ENCODE assay signal across 6 cellular contexts in the genomic region with DNA sequence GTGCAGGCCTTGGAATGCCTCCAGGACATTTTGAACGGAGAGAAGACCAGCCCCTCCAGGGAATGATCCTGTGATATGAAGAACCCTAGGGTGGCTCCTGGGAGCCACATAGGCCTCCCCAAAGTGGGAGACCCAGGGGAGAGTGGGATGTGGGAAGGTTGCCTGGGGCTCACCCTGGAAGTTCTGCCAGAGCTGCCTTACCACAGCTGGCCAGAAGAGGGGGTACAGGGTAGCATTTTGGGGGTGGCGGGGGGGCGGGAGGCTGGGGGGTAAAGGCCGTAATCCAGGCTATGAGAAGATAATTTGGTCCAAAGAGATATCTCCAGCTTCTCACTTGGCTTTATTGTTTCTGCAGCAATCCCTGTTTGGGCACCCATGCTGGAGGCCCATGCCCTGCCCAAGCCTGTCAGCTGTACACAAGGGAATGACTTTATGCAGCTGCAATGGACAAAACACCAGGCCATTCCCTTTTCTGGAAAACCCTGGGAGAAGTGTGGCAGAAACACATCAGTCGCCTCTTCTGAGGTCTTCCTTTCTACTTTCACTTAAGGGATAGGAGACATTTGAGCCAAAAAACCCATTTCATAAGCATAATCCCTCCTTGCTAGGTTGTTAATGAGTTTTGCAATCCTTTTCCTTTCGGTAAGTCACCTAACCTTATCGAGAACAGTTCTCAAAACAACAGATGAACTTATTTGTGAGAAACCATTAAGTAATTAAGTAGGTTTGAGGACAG. TPM values are rescaled to one million over a fixed set of nuclear protein-coding genes. Genes with fewer than 3 reads are reported as not detected.
DNase-seq lines count a peak whose midpoint lies in the region; ATAC-seq, FAIRE-seq and TF ChIP-seq lines count a peak whose summit lies in the region.

No MANE protein-coding gene starts in this region.

- intact Hi-C loops in Caco-2 (cut with micrococcal nuclease; ENCODE audit: unreplicated experiment) = no loop called here
- intact Hi-C loops in kidney (cut with DNase I) = no loop called here

- ATAC-seq in HG03439 (IDR thresholded peaks at IDR 0.05; ENCODE audit: unreplicated experiment) = no peak
- ATAC-seq in HG03442 (IDR thresholded peaks at IDR 0.05; ENCODE audit: unreplicated experiment) = no peak
- no peak for ATAC-seq in GM21723 (IDR thresholded peaks at IDR 0.05; ENCODE audit: unreplicated experiment)

- peak in 1 of 2 experiments; percentile 34 for DNase-seq in Caco-2
- peak; percentile 29 for DNase-seq in kidney

- CTCF ChIA-PET in Caco-2 (lab: Charles Lee) = interaction anchor here (0.6 to 1.3 kb wide), 2 partner anchors 66 to 257 kb away, joined by 3 to 4 read pairs; no protein-coding TSS in a partner anchor

- peak; percentile 23 to 37 for TF ChIP-seq CTCF in Caco-2 (IDR thresholded peaks at IDR 0.05; ENCODE audit: insufficient read depth in 1 of 2, low read depth in 1 of 2, low read length in 1 of 2, severe bottlenecking in 1 of 2, unreplicated experiment in 1 of 2)
- peak; percentile 19; the same call in 1 of the 2 replicates for TF ChIP-seq CTCF in WI38 (IDR thresholded peaks at IDR 0.05; ENCODE audit: low read depth, low read length)
- TF ChIP-seq CTCF in kidney (IDR thresholded peaks at IDR 0.05; ENCODE audit: borderline replicate concordance, extremely low read depth, insufficient read depth) = no peak

- H3K36me3 Mint-ChIP-seq in Caco-2 (ENCODE audit: insufficient read depth, unreplicated experiment) = peaks cover 6% of the 10 kb centered on the region

- no peaks in the 10 kb centered on the region for H3K9me3 Mint-ChIP-seq in Caco-2 (ENCODE audit: unreplicated experiment)

- no TSS peak for BruUV-seq in Caco-2 (replicated peaks; lab: Mats Ljungman, UMichigan)

- H3K27ac Mint-ChIP-seq in Caco-2 (ENCODE audit: unreplicated experiment) = no peak overlapping the region

- H3K27me3 Mint-ChIP-seq in Caco-2 (ENCODE audit: insufficient read depth, unreplicated experiment) = no peaks in the 10 kb centered on the region

- POLR2A ChIA-PET in Caco-2 (lab: Charles Lee) = no interaction called here

- H3K9me3 ChIP-seq in Caco-2 = no peaks in the 10 kb centered on the region
- no peaks in the 10 kb centered on the region for H3K9me3 ChIP-seq in kidney (ENCODE audit: control insufficient read depth in 1 of 2, low read length in 2 of 2)

- FAIRE-seq in kidney (lab: Jason Lieb, UNC) = no peak

- H3K36me3 ChIP-seq in Caco-2 (ENCODE audit: control insufficient read depth, insufficient read depth, low read length) (peaks cover 2% of the 10 kb centered on the region; the same call in 1 of the 2 replicates), kidney (ENCODE audit: control insufficient read depth in 1 of 2, insufficient read depth in 2 of 2, low read length in 2 of 2) (peaks cover 24 to 35% of the 10 kb centered on the region in 2 donors)

- no peak overlapping the region for H3K4me3 Mint-ChIP-seq in Caco-2 (ENCODE audit: unreplicated experiment)

- H3K4me1 Mint-ChIP-seq in Caco-2 (ENCODE audit: low read depth, unreplicated experiment) = no peaks in the 10 kb centered on the region

- no peak overlapping the region for H3K9ac ChIP-seq in kidney (ENCODE audit: low read length in 2 of 2)

- no peaks in the 10 kb centered on the region for H3K4me1 ChIP-seq in Caco-2
- H3K4me1 ChIP-seq in kidney (ENCODE audit: control insufficient read depth in 1 of 2, insufficient read depth in 1 of 2, low read depth in 1 of 2, low read length in 2 of 2) = peaks cover 0 to 4% of the 10 kb centered on the region in 2 donors

- no peak overlapping the region for H3K4me3 ChIP-seq in Caco-2 (ENCODE audit: low read depth, low read length)
- H3K4me3 ChIP-seq in WI38 (ENCODE audit: low read depth, low read length) = no peak overlapping the region
- no peak overlapping the region for H3K4me3 ChIP-seq in kidney (ENCODE audit: low read length in 2 of 2)

- H3K27me3 ChIP-seq in Caco-2 (replicated peaks; ENCODE audit: control insufficient read depth, insufficient read depth, low read length) = no peaks in the 10 kb centered on the region

- H3K27ac ChIP-seq in kidney (ENCODE audit: low read depth in 2 of 2, low read length in 2 of 2) = no peak overlapping the region

RNA-seq across cellular contexts. Expression of a gene that starts 11.0 kb away (rescaled TPM):
- total RNA-seq in Caco-2 (2022) (1.8 TPM in 1 of 2 replicates, not detected in the other), kidney (18.6 TPM)
- 47.8 TPM for polyA plus RNA-seq in kidney (ENCODE audit: insufficient read depth, low read depth, low replicate concordance)

RNA-seq across cellular contexts. Expression of a gene that starts 15.4 kb away (rescaled TPM):
- total RNA-seq in Caco-2 (2022) (3.7 and 4.1 TPM in 2 replicates), kidney (15.4 TPM)
- 12.9 TPM for polyA plus RNA-seq in kidney (ENCODE audit: insufficient read depth, low read depth, low replicate concordance)

RNA-seq across cellular contexts. Expression of a gene that starts 51.3 kb away (rescaled TPM):
- 0.23 and 0.27 TPM in 2 replicates for total RNA-seq in Caco-2 (2022)
- total RNA-seq in kidney = 2.3 TPM
- polyA plus RNA-seq in kidney (ENCODE audit: insufficient read depth, low read depth, low replicate concordance) = 2.1 TPM

RNA-seq across cellular contexts. Expression of a gene that starts 51.5 kb away (rescaled TPM):
- total RNA-seq in Caco-2 (2022) (13.5 and 13.9 TPM in 2 replicates), kidney (21.4 TPM)
- 23.3 TPM for polyA plus RNA-seq in kidney (ENCODE audit: insufficient read depth, low read depth, low replicate concordance)
